5 cellular contexts compared by ENCODE assay signal in the genomic region with DNA sequence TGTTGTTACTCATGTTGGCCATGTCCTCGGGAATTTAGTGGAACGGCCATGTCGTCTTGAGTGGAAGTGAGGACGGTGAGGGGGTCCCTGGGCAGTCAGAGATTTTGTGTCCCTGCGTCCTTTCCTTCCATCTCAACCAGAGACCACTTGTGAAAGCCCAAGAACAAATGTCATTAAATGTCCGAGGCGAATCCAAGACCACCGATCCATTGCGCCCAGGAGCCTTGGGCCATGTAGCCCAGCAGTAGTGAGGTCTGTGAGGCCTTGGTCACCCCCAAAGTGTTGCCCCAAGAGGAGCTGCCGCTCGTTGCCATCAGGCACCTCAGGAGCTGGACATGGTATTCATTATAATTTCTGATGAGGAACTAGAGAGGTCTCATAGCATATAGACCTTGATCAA. TPM values are rescaled to one million over a fixed set of nuclear protein-coding genes. Genes with fewer than 3 reads are reported as not detected.
"Had no signal": no experiment of that assay in that cellular context is flagged by ENCODE, and none has a peak within 500 bp of the region (broad histone marks: within the 10 kb centered on the region; RNA-seq: fewer than 3 reads in every experiment).

No MANE protein-coding gene starts in this region.

- ATAC-seq: GM23338 had no signal

- H3K36me3 Mint-ChIP-seq: IgD-negative memory B cell had no signal

- DNase-seq: H9, HCEC 1CT had no signal

- H3K27ac Mint-ChIP-seq: GM23338, H9, IgD-negative memory B cell had no signal

- H3K4me3 Mint-ChIP-seq: GM23338, H9, IgD-negative memory B cell had no signal

- H3K4me1 Mint-ChIP-seq: GM23338, H9 had no signal

- H3K9me3 Mint-ChIP-seq: GM23338, H9, IgD-negative memory B cell had no signal

- H3K27me3 Mint-ChIP-seq: IgD-negative memory B cell had no signal

- H3K4me3 ChIP-seq: GM23338 had no signal

RNA-seq across cellular contexts. Expression of gene MCCD1, which starts 48.2 kb away (rescaled TPM):
- polyA plus RNA-seq: GM23338, H1, IgD-negative memory B cell had no signal
